Comparison of ENCODE assay signal across 23 cellular contexts in genomic region chr3:159655202-159655601, GRCh38.
"Had no signal": no experiment of that assay in that cellular context is flagged by ENCODE, and none has a peak within 500 bp of the region (broad histone marks: within the 10 kb centered on the region; RNA-seq: fewer than 3 reads in every experiment).

No MANE protein-coding gene starts in this region.

- H3K4me3 ChIP-seq: heart left ventricle, mucosa of descending colon, pancreas, prostate gland, sigmoid colon, spleen, suprapubic skin, thoracic aorta, tibial artery, upper lobe of right lung had no signal

- H3K4me1 ChIP-seq: pancreas, prostate gland, sigmoid colon, spleen, suprapubic skin, tibial artery, upper lobe of right lung had no signal

- ATAC-seq: naive thymus-derived CD4-positive, alpha-beta T cell; natural killer cell treated with Interleukin-12 subunit alpha and Interleukin-12 subunit beta and Interleukin-15 and Interleukin-18, amount 100 ng/mL, for 72 hours; pancreas; stimulated activated effector memory CD8-positive, alpha-beta T cell treated with anti-CD3 and anti-CD28 coated beads, Interleukin-12 subunit alpha, Interleukin-12 subunit beta, amount 100 ng/mL, for 72 hours; upper lobe of right lung had no signal

- H3K27me3 ChIP-seq: heart left ventricle, pancreas, sigmoid colon, spleen, suprapubic skin, tibial artery, upper lobe of right lung had no signal

- DNase-seq: hypothalamus; islet precursor cell; midbrain; mucosa of descending colon; naive thymus-derived CD4-positive, alpha-beta T cell; nucleus accumbens; pancreas; posterior cingulate gyrus; sigmoid colon; small intestine; spleen; stimulated activated CD4-positive, alpha-beta T cell treated with anti-CD3 and anti-CD28 coated beads, Interleukin-4, amount 100 ng/mL, for 24 hours; stimulated activated naive CD4-positive, alpha-beta T cell; tibial artery; trophoblast cell; upper lobe of right lung had no signal

- H3K9me3 ChIP-seq: heart left ventricle, mucosa of descending colon, pancreas, prostate gland, sigmoid colon, spleen, suprapubic skin, thoracic aorta, tibial artery, upper lobe of right lung had no signal

- H3K27ac ChIP-seq: pancreas, prostate gland, sigmoid colon, spleen, suprapubic skin, thoracic aorta, tibial artery, upper lobe of right lung had no signal

- FAIRE-seq: pancreas, small intestine, urothelium cell line had no signal

- H3K36me3 ChIP-seq: heart left ventricle, pancreas, prostate gland, sigmoid colon, spleen, suprapubic skin, thoracic aorta, tibial artery, upper lobe of right lung had no signal
